11 cellular contexts compared by ENCODE assay signal in the genomic region with DNA sequence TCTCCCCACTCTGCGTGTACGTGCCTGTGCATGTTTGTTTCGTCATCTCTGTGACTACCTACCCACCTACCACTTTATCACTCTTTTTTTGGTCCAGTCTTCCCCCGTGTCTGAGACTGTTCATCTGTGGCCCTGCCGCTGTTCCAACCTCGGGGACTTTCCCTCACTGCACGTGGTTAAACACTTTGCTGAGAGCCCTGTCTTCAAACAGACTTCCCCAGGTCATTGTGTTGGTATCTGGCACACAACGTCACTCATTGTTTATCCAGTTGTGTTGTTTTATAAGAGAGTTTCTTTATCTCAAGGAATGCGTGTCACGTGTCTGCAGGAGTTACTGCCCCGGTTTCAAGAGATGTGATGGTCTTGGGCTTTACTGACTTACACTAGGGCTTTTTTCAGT.
A peak's percentile ranks its signal among the peaks of the same experiment; 100 is the strongest.
DNase-seq lines count a peak whose midpoint lies in the region; ATAC-seq, FAIRE-seq and TF ChIP-seq lines count a peak whose summit lies in the region.
"Had no signal": no experiment of that assay in that cellular context is flagged by ENCODE, and none has a peak within 500 bp of the region (broad histone marks: within the 10 kb centered on the region; RNA-seq: fewer than 3 reads in every experiment).

No MANE protein-coding gene starts in this region.

- no peaks in the 10 kb centered on the region for H4K20me1 ChIP-seq in HepG2 (ENCODE audit: insufficient read depth, low read length)

- DNase-seq in Right ventricle myocardium inferior (ENCODE audit: missing footprints) = no peak
- no peak for DNase-seq in cardiac septum (ENCODE audit: low spot score)
- DNase-seq in astrocyte of the spinal cord (ENCODE audit: low read depth, low spot score) = peak; percentile 83
- DNase-seq in HepG2 (ENCODE audit: low spot score) = no peak
- no peak for DNase-seq in GF-D8 (lab: John Stamatoyannopoulos, UW)
- no peak for DNase-seq in superior temporal gyrus (ENCODE audit: extremely low spot score)
- DNase-seq: NCI-H2029 treated with DMSO at 0.1 percent for 48 hours, SW 1271 had no signal

- intact Hi-C loops in Right ventricle myocardium inferior (cut with DNase I) (loop anchor here (10.0 kb wide), 1 partner anchor 270 kb away; the partner anchor contains the start of gene LTBP1), cardiac septum (cut with DNase I) (loop anchor here (5.0 kb wide), 2 partner anchors 82 to 163 kb away; no protein-coding TSS in a partner anchor), HepG2 (cut with micrococcal nuclease; ENCODE audit: unreplicated experiment) (no loop called here)

- no peaks in the 10 kb centered on the region for H3K79me2 ChIP-seq in HepG2 (ENCODE audit: insufficient read depth, low read length)

- peaks cover 0 to 3% of the 10 kb centered on the region in 2 experiments; a peak in 1 of 5 replicates for H3K27me3 ChIP-seq in HepG2 (ENCODE audit: control insufficient read depth in 1 of 2, insufficient read depth in 2 of 2, low read length in 2 of 2)

- POLR2A ChIA-PET in HepG2 (lab: Yijun Ruan, JAX) = no interaction called here

- peaks cover 7% of the 10 kb centered on the region; the same call in 1 of the 2 replicates for H3K4me1 ChIP-seq in HepG2 (ENCODE audit: insufficient read depth, low read length)

- BruUV-seq in HepG2 (replicated peaks; lab: Mats Ljungman, UMichigan) = no TSS peak

- H3K27ac ChIP-seq in HepG2 (ENCODE audit: extremely low read length, insufficient read depth, low read length) = no peak overlapping the region

- H3K4me3 ChIP-seq in astrocyte of the spinal cord (ENCODE audit: low read depth, low read length) (no peak overlapping the region), HepG2 (replicated peaks in 1 of 3; ENCODE audit: insufficient read depth in 1 of 3, low read depth in 2 of 3, low read length in 3 of 3) (no peak overlapping the region)

- H3K4me2 ChIP-seq in HepG2 (ENCODE audit: low read depth, low read length) = no peak overlapping the region

- no peak for FAIRE-seq in HepG2 (lab: Jason Lieb, UNC)
- FAIRE-seq: colon had no signal

- no peaks in the 10 kb centered on the region for H3K9me3 ChIP-seq in HepG2 (ENCODE audit: low read length)

- TF ChIP-seq RAD21 in HepG2 (CRISPR knock-in tag; IDR thresholded peaks at IDR 0.05) = no peak

- 35% methylated on average over 11 of the region's 11 CpGs for WGBS in HepG2 (ENCODE audit: low lambda C conversion rate)

- peak overlapping the region; percentile 3 for H2AFZ ChIP-seq in HepG2 (ENCODE audit: low read length)

- CTCF ChIA-PET in HepG2 (lab: Yijun Ruan, JAX; ENCODE audit: low intra/inter-chr PET ratio, low total read pairs) = no interaction called here

- TF ChIP-seq POLR2A in HepG2 (IDR thresholded peaks at IDR 0.05; ENCODE audit: insufficient read depth in 1 of 2, low read depth in 2 of 2, low read length in 2 of 2) = no peak

- TF ChIP-seq CTCF in astrocyte of the spinal cord (IDR thresholded peaks at IDR 0.05; ENCODE audit: low read depth, low read length) (no peak), HepG2 (CRISPR knock-in tag; IDR thresholded peaks at IDR 0.05) (no peak)

- H3K9ac ChIP-seq in HepG2 (ENCODE audit: insufficient read depth, low read depth, low read length) = no peak overlapping the region

- no peaks in the 10 kb centered on the region for H3K36me3 ChIP-seq in HepG2 (replicated peaks in 1 of 2; ENCODE audit: control insufficient read depth in 1 of 2, insufficient read depth in 2 of 2, low read length in 2 of 2)

- no peak for TF ChIP-seq EP300 in HepG2 (IDR thresholded peaks at IDR 0.05; ENCODE audit: low read depth in 2 of 2, low read length in 2 of 2)
- TF ChIP-seq EP300 in HepG2 (CRISPR knock-in tag; IDR thresholded peaks at IDR 0.05; ENCODE audit: borderline replicate concordance) = no peak

- in situ Hi-C loops in astrocyte of the spinal cord (cut with HindIII; ENCODE audit: low sequenced_read_pairs) (no loop called here), HepG2 (cut with HindIII; ENCODE audit: extremely low pct_ligation_motif_present, low pct_unique_long_range_greater_than_20kb) (no loop called here)

- ATAC-seq in Right ventricle myocardium inferior (peak; percentile 13), HepG2 (no peak), GM18498 (IDR thresholded peaks at IDR 0.05; ENCODE audit: unreplicated experiment) (no peak), HG03045 (IDR thresholded peaks at IDR 0.05; ENCODE audit: unreplicated experiment) (no peak)

TF ChIP-seq in HepG2, 621 proteins besides CTCF, POLR2A, EP300 and RAD21:
- TF ChIP-seq ZBTB14 (CRISPR knock-in tag; IDR thresholded peaks at IDR 0.05) (no peak), CREB1 (IDR thresholded peaks at IDR 0.05) (peak; percentile 15; the same call in 1 of the 2 replicates), CREB1 (CRISPR knock-in tag; IDR thresholded peaks at IDR 0.05) (no peak)
